12 cellular contexts compared by ENCODE assay signal in the genomic region with DNA sequence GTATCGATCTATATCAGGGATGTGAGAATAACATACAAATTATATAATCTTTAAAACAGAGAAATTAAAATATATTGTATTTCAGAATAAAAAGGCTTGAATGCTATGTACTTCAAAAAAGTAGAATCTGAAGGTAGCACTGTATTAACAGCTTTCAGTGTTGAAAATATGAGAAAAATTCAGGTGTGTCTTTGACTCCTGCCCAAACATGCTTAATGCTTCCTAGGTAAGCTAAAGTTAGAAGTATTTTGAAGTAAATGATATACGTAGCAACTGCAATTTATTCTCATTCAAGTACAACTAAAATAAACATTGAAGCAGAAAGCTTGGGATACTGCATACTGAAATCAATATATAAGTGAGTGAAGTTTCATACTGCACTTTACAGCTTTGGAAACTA.
DNase-seq lines count a peak whose midpoint lies in the region; ATAC-seq and TF ChIP-seq lines count a peak whose summit lies in the region.
"Had no signal": no experiment of that assay in that cellular context is flagged by ENCODE, and none has a peak within 500 bp of the region (broad histone marks: within the 10 kb centered on the region; RNA-seq: fewer than 3 reads in every experiment).

No MANE protein-coding gene starts in this region.

- H3K9ac ChIP-seq in neuronal stem cell (ENCODE audit: low read depth, low read length, poor library complexity), result no peak overlapping the region

- H3K79me1 ChIP-seq in neuronal stem cell (ENCODE audit: low read depth, low read length), result no peaks in the 10 kb centered on the region

- TF ChIP-seq CTCF in MCF 10A (IDR thresholded peaks at IDR 0.05; ENCODE audit: unreplicated experiment), result no peak
- no peak for TF ChIP-seq CTCF in breast epithelium (IDR thresholded peaks at IDR 0.05)
- TF ChIP-seq CTCF in foreskin keratinocyte (conservative IDR thresholded peaks at IDR 0.05), result no peak

- H2BK12ac ChIP-seq in neuronal stem cell (ENCODE audit: low read length), result no peak overlapping the region

- peak overlapping the region in 1 of 2 donors; percentile 19 for H3K27ac ChIP-seq in breast epithelium
- peak overlapping the region; percentile 53 for H3K27ac ChIP-seq in foreskin keratinocyte
- no peak overlapping the region for H3K27ac ChIP-seq in neuronal stem cell (replicated peaks; ENCODE audit: low read length)
- H3K27ac ChIP-seq: 22Rv1 had no signal

- H3K36me3 ChIP-seq in breast epithelium, result no peaks in the 10 kb centered on the region
- H3K36me3 ChIP-seq in neuronal stem cell (replicated peaks in 1 of 2; ENCODE audit: control insufficient read depth in 2 of 2, insufficient read depth in 2 of 2, low read length in 2 of 2), result no peaks in the 10 kb centered on the region

- no peaks in the 10 kb centered on the region for H3K9me3 ChIP-seq in breast epithelium
- H3K9me3 ChIP-seq in neuronal stem cell (replicated peaks in 1 of 2; ENCODE audit: control insufficient read depth in 2 of 2, insufficient read depth in 1 of 2, low read depth in 1 of 2, low read length in 2 of 2), result no peaks in the 10 kb centered on the region
- H3K9me3 ChIP-seq: Caco-2 had no signal

- CTCF ChIA-PET in MCF 10A (lab: Yijun Ruan, JAX), result interaction anchor here (1.1 to 1.3 kb wide), 2 partner anchors 9 to 25 kb away, joined by 3 read pairs; no protein-coding TSS in a partner anchor

- no peaks in the 10 kb centered on the region for H3K27me3 Mint-ChIP-seq in MCF 10A (ENCODE audit: insufficient read depth, unreplicated experiment)

- no CpG with 5 or more reads among the region's 2 CpGs for WGBS in neuronal stem cell (ENCODE audit: extremely low coverage in 2 of 2, insufficient read length in 2 of 2, insufficient replicate concordance in 1 of 2), 2 donors

- H3K18ac ChIP-seq in neuronal stem cell (ENCODE audit: low read length), result no peak overlapping the region

- peak overlapping the region; percentile 69 for H2AFZ ChIP-seq in neuronal stem cell (ENCODE audit: low read length)

- no TSS peak for BruUV-seq in MCF 10A (replicated peaks; lab: Mats Ljungman, UMichigan)

- H3K4me1 Mint-ChIP-seq in MCF 10A (ENCODE audit: insufficient read depth, unreplicated experiment), result peaks cover 6% of the 10 kb centered on the region
- H3K4me1 Mint-ChIP-seq: CD8-positive, alpha-beta memory T cell had no signal

- H4K8ac ChIP-seq in neuronal stem cell (ENCODE audit: low read depth, low read length), result no peak overlapping the region

- no peak overlapping the region for H2BK120ac ChIP-seq in neuronal stem cell (ENCODE audit: low read depth, low read length)

- H2BK15ac ChIP-seq in neuronal stem cell (ENCODE audit: low read length), result no peak overlapping the region

- H2BK5ac ChIP-seq in neuronal stem cell (ENCODE audit: low read length), result no peak overlapping the region

- no peak overlapping the region for H3K14ac ChIP-seq in neuronal stem cell (ENCODE audit: low read length)

- H3K36me3 Mint-ChIP-seq in MCF 10A (ENCODE audit: insufficient read depth, unreplicated experiment), result no peaks in the 10 kb centered on the region
- H3K36me3 Mint-ChIP-seq: CD8-positive, alpha-beta memory T cell had no signal

- H3K4me3 ChIP-seq in breast epithelium (no peak overlapping the region), neuronal stem cell (ENCODE audit: low read length in 2 of 2) (no peak overlapping the region)

- peak overlapping the region; percentile 79 for H3K27ac Mint-ChIP-seq in MCF 10A (ENCODE audit: low read depth, unreplicated experiment)
- H3K27ac Mint-ChIP-seq: CD8-positive, alpha-beta memory T cell had no signal

- no peaks in the 10 kb centered on the region for H3K9me3 Mint-ChIP-seq in MCF 10A (ENCODE audit: unreplicated experiment)

- POLR2A ChIA-PET in MCF 10A (lab: Yijun Ruan, JAX), result interaction anchor here (1.0 to 1.9 kb wide), 2 partner anchors 58 to 219 kb away, joined by 4 to 5 read pairs; no protein-coding TSS in a partner anchor

- peak; percentile 25 for ATAC-seq in foreskin keratinocyte
- ATAC-seq: HCT116 had no signal

- TF ChIP-seq POLR2A in breast epithelium (IDR thresholded peaks at IDR 0.05), result no peak

- no peak overlapping the region for H3K23ac ChIP-seq in neuronal stem cell (ENCODE audit: low read depth, low read length, poor library complexity)

- H3K4me1 ChIP-seq in breast epithelium (no peaks in the 10 kb centered on the region), foreskin keratinocyte (peaks cover 8% of the 10 kb centered on the region), neuronal stem cell (ENCODE audit: control insufficient read depth in 2 of 2, insufficient read depth in 1 of 2, low read depth in 1 of 2, low read length in 2 of 2) (no peaks in the 10 kb centered on the region)
- H3K4me1 ChIP-seq: Caco-2 had no signal

- intact Hi-C loops in MCF 10A (cut with micrococcal nuclease) (no loop called here), breast epithelium (cut with DNase I; ENCODE audit: low total_unique reads) (no loop called here)

- no peak for DNase-seq in MCF 10A (ENCODE audit: unreplicated experiment)
- no peak for DNase-seq in breast epithelium (ENCODE audit: low spot score in 2 of 2)
- peak; percentile 46 to 63 for DNase-seq in foreskin keratinocyte
- DNase-seq in neuronal stem cell (ENCODE audit: low spot score), result no peak
- no peak for DNase-seq in islet precursor cell
- no peak for DNase-seq in NCI-H526 treated with DMSO at 0.1 percent for 48 hours (lab: John Stamatoyannopoulos, UW)
- DNase-seq in NCI-H2171 treated with DMSO at 0.1 percent for 48 hours (lab: John Stamatoyannopoulos, UW), result no peak
- DNase-seq: Caco-2; CD8-positive, alpha-beta memory T cell; DMS53 had no signal

- H2AK5ac ChIP-seq in neuronal stem cell (ENCODE audit: low read depth, low read length), result no peak overlapping the region

- H3K27me3 ChIP-seq in breast epithelium, result no peaks in the 10 kb centered on the region
- H3K27me3 ChIP-seq in foreskin keratinocyte, result no peaks in the 10 kb centered on the region
- H3K27me3 ChIP-seq in neuronal stem cell (ENCODE audit: control insufficient read depth in 3 of 3, insufficient read depth in 3 of 3, low read depth in 1 of 3, low read length in 3 of 3), result no peaks in the 10 kb centered on the region

- no peak overlapping the region for H4K91ac ChIP-seq in neuronal stem cell (ENCODE audit: low read depth, low read length, poor library complexity)

- H3K4ac ChIP-seq in neuronal stem cell (ENCODE audit: low read length), result no peak overlapping the region

- H3K4me3 Mint-ChIP-seq in MCF 10A (ENCODE audit: unreplicated experiment), result no peak overlapping the region
- H3K4me3 Mint-ChIP-seq: CD8-positive, alpha-beta memory T cell had no signal

- H3K4me2 ChIP-seq in neuronal stem cell (ENCODE audit: insufficient read depth, low read length, poor library complexity, severe bottlenecking), result no peak overlapping the region

Comparison
In these comparisons a context has a peak if more than half of its experiments do, and no peak if none do; other contexts are left out.
1. DNase-seq: peak in foreskin keratinocyte (2 of 2); none in MCF 10A (single experiment), breast epithelium (0 of 2), neuronal stem cell (single experiment), islet precursor cell (single experiment), NCI-H526 treated with DMSO at 0.1 percent for 48 hours (single experiment) and NCI-H2171 treated with DMSO at 0.1 percent for 48 hours (single experiment).